In genomic region chr10:94320285-94320914, GRCh38 we compare ENCODE assay signal across 8 cellular contexts. TPM values are rescaled to one million over a fixed set of nuclear protein-coding genes. Genes with fewer than 3 reads are reported as not detected.
DNase-seq lines count a peak whose midpoint lies in the region; ATAC-seq and TF ChIP-seq lines count a peak whose summit lies in the region.

No MANE protein-coding gene starts in this region.

- no peak for TF ChIP-seq EP300 in transverse colon (IDR thresholded peaks at IDR 0.05; ENCODE audit: low read depth)

- H3K36me3 Mint-ChIP-seq in activated T-helper 2 cell treated with anti-CD3 and anti-CD28 coated beads, Interferon-gamma antibody, Interleukin-2, Interleukin-4, amounts not matched to agents 10 μg/mL and 5 μg/mL and 100 μg/mL, durations not matched to agents 14 hours and 24 hours and 36 hours (ENCODE audit: low read depth): peaks cover 30% of the 10 kb centered on the region

- no peaks in the 10 kb centered on the region for H4K20me1 ChIP-seq in osteoblast (ENCODE audit: insufficient read depth, low read length)

- H3K27me3 ChIP-seq in RWPE2 (ENCODE audit: insufficient read depth, poor library complexity, severe bottlenecking) (no peaks in the 10 kb centered on the region), osteoblast (ENCODE audit: insufficient read depth, low read length) (no peaks in the 10 kb centered on the region), transverse colon (no peaks in the 10 kb centered on the region)

- DNase-seq in KBM-7 (peak; percentile 69), RWPE2 (ENCODE audit: low spot score) (no peak), foreskin melanocyte (peak; percentile 42), osteoblast (ENCODE audit: insufficient read length, low spot score, missing footprints) (no peak), transverse colon (peak; percentile 65), GF-D8 (lab: John Stamatoyannopoulos, UW) (no peak)
- DNase-seq in activated T-helper 2 cell treated with anti-CD3 and anti-CD28 coated beads, Interferon-gamma antibody, Interleukin-2, Interleukin-4, amounts not matched to agents 10 μg/mL and 5 μg/mL and 100 μg/mL, durations not matched to agents 14 hours and 24 hours and 36 hours (ENCODE audit: low spot score): peak; percentile 34

- peak; percentile 49; the same call in 1 of the 3 replicates for ATAC-seq in RWPE2 (ENCODE audit: low read depth)

- no peak overlapping the region for H3K27ac Mint-ChIP-seq in activated T-helper 2 cell treated with anti-CD3 and anti-CD28 coated beads, Interferon-gamma antibody, Interleukin-2, Interleukin-4, amounts not matched to agents 10 μg/mL and 5 μg/mL and 100 μg/mL, durations not matched to agents 14 hours and 24 hours and 36 hours

- 13 to 20% methylated on average over 1 to 2 of the region's 2 CpGs for WGBS in transverse colon (ENCODE audit: low coverage in 1 of 2), 2 donors

- H3K4me3 ChIP-seq in RWPE2 (ENCODE audit: severe bottlenecking) (no peak overlapping the region), osteoblast (ENCODE audit: insufficient read depth, low read length) (no peak overlapping the region), transverse colon (no peak overlapping the region)

- no peak overlapping the region for H3K4me2 ChIP-seq in osteoblast (ENCODE audit: insufficient read depth, low read length)

- H3K27ac ChIP-seq in RWPE2 (ENCODE audit: poor library complexity, severe bottlenecking): no peak overlapping the region
- H3K27ac ChIP-seq in osteoblast (ENCODE audit: low read depth, low read length): no peak overlapping the region
- no peak overlapping the region for H3K27ac ChIP-seq in transverse colon

- H3K9me3 ChIP-seq in RWPE2 (ENCODE audit: severe bottlenecking) (no peaks in the 10 kb centered on the region), osteoblast (ENCODE audit: low read depth, low read length) (no peaks in the 10 kb centered on the region), transverse colon (no peaks in the 10 kb centered on the region)

- peaks cover 4% of the 10 kb centered on the region for H3K4me1 Mint-ChIP-seq in activated T-helper 2 cell treated with anti-CD3 and anti-CD28 coated beads, Interferon-gamma antibody, Interleukin-2, Interleukin-4, amounts not matched to agents 10 μg/mL and 5 μg/mL and 100 μg/mL, durations not matched to agents 14 hours and 24 hours and 36 hours (ENCODE audit: low read depth)

- no peak for TF ChIP-seq POLR2A in transverse colon (IDR thresholded peaks at IDR 0.05)

- intact Hi-C loops in activated T-helper 2 cell treated with anti-CD3 and anti-CD28 coated beads, Interferon-gamma antibody, Interleukin-2, Interleukin-4, amounts not matched to agents 10 μg/mL and 5 μg/mL and 100 μg/mL, durations not matched to agents 14 hours and 24 hours and 36 hours (cut with micrococcal nuclease): loop anchor here (1.0 to 5.0 kb wide), 2 partner anchors 40 to 42 kb away; partner anchors contain the start of gene NOC3L
- intact Hi-C loops in transverse colon (cut with DNase I; ENCODE audit: low total_unique reads): loop anchor here (10.0 kb wide), 1 partner anchor 246 kb away; no protein-coding TSS in a partner anchor

- H3K79me2 ChIP-seq in osteoblast (ENCODE audit: insufficient read depth, low read length): no peaks in the 10 kb centered on the region

- no peaks in the 10 kb centered on the region for H3K9me3 Mint-ChIP-seq in activated T-helper 2 cell treated with anti-CD3 and anti-CD28 coated beads, Interferon-gamma antibody, Interleukin-2, Interleukin-4, amounts not matched to agents 10 μg/mL and 5 μg/mL and 100 μg/mL, durations not matched to agents 14 hours and 24 hours and 36 hours

- TF ChIP-seq CTCF in GM12872 (IDR thresholded peaks at IDR 0.05; ENCODE audit: insufficient read depth, low read depth, low read length) (peak; percentile 72), RWPE2 (IDR thresholded peaks at IDR 0.05; ENCODE audit: poor library complexity, severe bottlenecking) (peak; percentile 94), osteoblast (IDR thresholded peaks at IDR 0.05; ENCODE audit: extremely low read depth, low read depth, low read length) (peak; percentile 83), transverse colon (IDR thresholded peaks at IDR 0.05) (peak; percentile 76 to 92 (median 82))

- H3K4me1 ChIP-seq in RWPE2 (ENCODE audit: insufficient read depth, poor library complexity, severe bottlenecking) (no peaks in the 10 kb centered on the region), osteoblast (ENCODE audit: insufficient read depth, low read length) (peaks cover 15% of the 10 kb centered on the region), transverse colon (peaks cover 0 to 4% (median under 1%) of the 10 kb centered on the region in 4 donors)

- H3K4me3 Mint-ChIP-seq in activated T-helper 2 cell treated with anti-CD3 and anti-CD28 coated beads, Interferon-gamma antibody, Interleukin-2, Interleukin-4, amounts not matched to agents 10 μg/mL and 5 μg/mL and 100 μg/mL, durations not matched to agents 14 hours and 24 hours and 36 hours (ENCODE audit: low read depth): no peak overlapping the region

- H2AFZ ChIP-seq in osteoblast (ENCODE audit: low read length): no peak overlapping the region

- H3K36me3 ChIP-seq in RWPE2 (ENCODE audit: low read depth): peaks cover 16% of the 10 kb centered on the region; the same call in 1 of the 2 replicates
- H3K36me3 ChIP-seq in osteoblast (ENCODE audit: insufficient read depth, low read length): peaks cover 21% of the 10 kb centered on the region
- H3K36me3 ChIP-seq in transverse colon: peaks cover 0 to 30% (median 14%) of the 10 kb centered on the region in 4 donors

- in situ Hi-C loops in KBM-7 (cut with MboI; ENCODE audit: low pct_unique_long_range_greater_than_20kb, low sequenced_read_pairs): no loop called here
- in situ Hi-C loops in transverse colon (cut with MboI; ENCODE audit: low pct_ligation_motif_present in 1 of 4, low pct_unique_long_range_greater_than_20kb in 1 of 4, low sequenced_read_pairs in 3 of 4): loop anchor here in 2 of 4 donors (25.0 kb wide), 1 partner anchor 408 kb away; no protein-coding TSS in a partner anchor

- H3K27me3 Mint-ChIP-seq in activated T-helper 2 cell treated with anti-CD3 and anti-CD28 coated beads, Interferon-gamma antibody, Interleukin-2, Interleukin-4, amounts not matched to agents 10 μg/mL and 5 μg/mL and 100 μg/mL, durations not matched to agents 14 hours and 24 hours and 36 hours (ENCODE audit: low read depth): no peaks in the 10 kb centered on the region

RNA-seq across cellular contexts. Expression of gene NOC3L, which starts 42.3 kb away (rescaled TPM):
- total RNA-seq in activated T-helper 2 cell treated with anti-CD3 and anti-CD28 coated beads, Interferon-gamma antibody, Interleukin-2, Interleukin-4, amounts not matched to agents 10 μg/mL and 5 μg/mL and 100 μg/mL, durations not matched to agents 14 hours and 24 hours and 36 hours: 41.2 and 43.6 TPM in 2 replicates
- total RNA-seq in osteoblast (19.4 and 21.0 TPM in 2 replicates), transverse colon (10 to 100 TPM in 1 of 4 donors, 1 to 10 TPM in 2, under 1 TPM in 1; 0.20 to 11.7 (median 3.4) TPM)

Comparison
In these comparisons a context has a peak if more than half of its experiments do, and no peak if none do; other contexts are left out.
1. DNase-seq: peak in KBM-7 (single experiment), activated T-helper 2 cell treated with anti-CD3 and anti-CD28 coated beads, Interferon-gamma antibody, Interleukin-2, Interleukin-4, amounts not matched to agents 10 μg/mL and 5 μg/mL and 100 μg/mL, durations not matched to agents 14 hours and 24 hours and 36 hours (single experiment), foreskin melanocyte (single experiment) and transverse colon (single experiment); none in RWPE2 (single experiment), osteoblast (single experiment) and GF-D8 (single experiment).
2. Peak in every context shown above with its lines, with median percentiles within 50 percentile points of each other: CTCF ChIP-seq.